ENCODE assay signal across 10 cellular contexts in the genomic region with DNA sequence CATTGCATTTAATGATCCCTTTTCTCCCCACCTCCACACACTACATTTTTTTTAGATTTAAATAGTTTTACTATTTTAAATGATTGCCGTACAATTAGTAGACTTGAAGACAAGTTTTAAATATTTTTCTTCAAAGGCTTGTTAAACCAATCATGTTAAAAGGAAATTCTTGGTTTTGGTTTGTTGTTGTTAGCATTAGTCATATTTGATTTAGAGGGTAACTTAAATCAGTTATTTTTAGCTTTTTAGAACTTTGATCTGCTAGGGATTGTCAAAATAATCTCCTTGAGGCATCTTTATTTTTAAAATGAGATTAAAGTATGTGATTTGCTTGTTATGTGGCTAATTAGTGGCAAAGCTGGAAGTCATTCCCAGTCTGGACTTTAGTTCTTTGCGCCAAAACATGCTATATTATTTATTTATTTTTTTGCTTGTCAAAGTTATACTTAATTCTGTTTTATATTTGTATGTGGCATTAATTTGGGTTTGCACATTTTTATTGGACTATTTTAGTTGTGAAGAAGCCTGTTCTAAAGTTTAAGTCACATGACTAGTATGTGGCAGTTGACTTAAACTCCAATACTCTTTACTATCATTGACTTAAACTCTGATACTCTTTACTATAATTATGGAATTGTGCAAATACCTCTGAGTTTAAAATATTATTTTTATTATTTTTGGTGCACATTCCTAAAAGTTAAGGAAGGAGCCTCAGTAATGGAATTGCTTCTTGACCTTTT. TPM values are rescaled to one million over a fixed set of nuclear protein-coding genes. Genes with fewer than 3 reads are reported as not detected.
DNase-seq lines count a peak whose midpoint lies in the region; ATAC-seq, FAIRE-seq and TF ChIP-seq lines count a peak whose summit lies in the region.
"Had no signal": no experiment of that assay in that cellular context is flagged by ENCODE, and none has a peak within 500 bp of the region (broad histone marks: within the 10 kb centered on the region; RNA-seq: fewer than 3 reads in every experiment).

No MANE protein-coding gene starts in this region.

- no peak for TF ChIP-seq CTCF in OCI-LY1 (IDR thresholded peaks at IDR 0.05; ENCODE audit: low read length)
- no peak for TF ChIP-seq CTCF in endodermal cell (conservative IDR thresholded peaks at IDR 0.05)
- no peak for TF ChIP-seq CTCF in pancreas (IDR thresholded peaks at IDR 0.05)
- no peak for TF ChIP-seq CTCF in mucosa of descending colon (IDR thresholded peaks at IDR 0.05)

- DNase-seq in EH (ENCODE audit: low read depth) = peak; percentile 75
- no peak for DNase-seq in endodermal cell
- DNase-seq in pancreas = no peak
- DNase-seq in T1000 (lab: John Stamatoyannopoulos, UW) = no peak
- no peak for DNase-seq in NCI-H2227 treated with DMSO at 0.1 percent for 48 hours (lab: John Stamatoyannopoulos, UW)
- DNase-seq in mucosa of descending colon = no peak
- DNase-seq: mesendoderm, NCI-H524 had no signal

- H3K27ac ChIP-seq in OCI-LY1 (ENCODE audit: low read depth, low read length, poor library complexity, severe bottlenecking) (no peak overlapping the region), endodermal cell (ENCODE audit: low read depth, low read length) (no peak overlapping the region), pancreas (no peak overlapping the region)

- no peaks in the 10 kb centered on the region for H3F3A ChIP-seq in OCI-LY1 (ENCODE audit: insufficient read depth, low read length)

- peak overlapping the region; percentile 91 for H3K4me2 ChIP-seq in OCI-LY1 (ENCODE audit: low read length)

- H3K9ac ChIP-seq in OCI-LY1 (ENCODE audit: low read length) (peak overlapping the region; percentile 93; the same call in 1 of the 2 replicates), endodermal cell (ENCODE audit: extremely low read depth, low read length, poor library complexity, severe bottlenecking) (no peak overlapping the region)

- no peak overlapping the region for H3K4me3 Mint-ChIP-seq in endodermal cell

- ATAC-seq in pancreas (no peak), GM18498 (IDR thresholded peaks at IDR 0.05; ENCODE audit: unreplicated experiment) (no peak), mucosa of descending colon (no peak)

- H4K20me1 ChIP-seq in OCI-LY1 (ENCODE audit: insufficient read depth, low read length) = no peaks in the 10 kb centered on the region

- H3K27ac Mint-ChIP-seq in endodermal cell = no peak overlapping the region

- FAIRE-seq in pancreas (lab: Jason Lieb, UNC) = peak; percentile 53

- H3K36me3 ChIP-seq in OCI-LY1 (ENCODE audit: insufficient read depth, low read length) (peaks cover 33% of the 10 kb centered on the region), endodermal cell (ENCODE audit: control insufficient read depth, insufficient read depth, low read length) (peaks cover 5% of the 10 kb centered on the region), pancreas (no peaks in the 10 kb centered on the region), mucosa of descending colon (ENCODE audit: low read depth) (no peaks in the 10 kb centered on the region)

- H3K4me3 ChIP-seq in OCI-LY1 (ENCODE audit: low read depth, low read length, poor library complexity, severe bottlenecking) = peak overlapping the region; percentile 94
- H3K4me3 ChIP-seq in endodermal cell (ENCODE audit: low read length) = peak overlapping the region; percentile 99
- peak overlapping the region in 3 of 4 donors; percentile 52 to 75 (median 68) for H3K4me3 ChIP-seq in pancreas
- H3K4me3 ChIP-seq in mucosa of descending colon = no peak overlapping the region

- no peaks in the 10 kb centered on the region for H3K9me3 ChIP-seq in OCI-LY1 (ENCODE audit: low read length)
- H3K9me3 ChIP-seq in endodermal cell (ENCODE audit: control insufficient read depth, low read length) = no peaks in the 10 kb centered on the region
- H3K9me3 ChIP-seq in pancreas = no peaks in the 10 kb centered on the region
- H3K9me3 ChIP-seq in mucosa of descending colon = no peaks in the 10 kb centered on the region

- no peaks in the 10 kb centered on the region for H3K9me2 ChIP-seq in OCI-LY1 (ENCODE audit: low read depth, low read length)

- 81% methylated on average over 2 of the region's 2 CpGs; no CpG with 5 or more reads in 1 of the 2 experiments for WGBS in endodermal cell (ENCODE audit: insufficient coverage in 1 of 2, insufficient read length in 1 of 2), 2 experiments
- 68 to 74% methylated on average over 2 of the region's 2 CpGs for WGBS in pancreas, 2 donors

- intact Hi-C loops in pancreas (cut with DNase I) (no loop called here), mucosa of descending colon (cut with DNase I, micrococcal nuclease) (no loop called here)

- peaks cover 31% of the 10 kb centered on the region for H3K4me1 Mint-ChIP-seq in endodermal cell

- H3K9me3 Mint-ChIP-seq in endodermal cell = no peaks in the 10 kb centered on the region

- H3K27me3 ChIP-seq in OCI-LY1 (ENCODE audit: insufficient read depth, low read length) (no peaks in the 10 kb centered on the region), endodermal cell (ENCODE audit: control insufficient read depth, insufficient read depth, low read length, poor library complexity, severe bottlenecking) (no peaks in the 10 kb centered on the region), pancreas (no peaks in the 10 kb centered on the region)

- peaks cover 8% of the 10 kb centered on the region for H3K36me3 Mint-ChIP-seq in endodermal cell (ENCODE audit: low read depth)

- peaks cover 27% of the 10 kb centered on the region for H3K79me2 ChIP-seq in OCI-LY1 (ENCODE audit: insufficient read depth, low read length)

- H3K4me1 ChIP-seq in OCI-LY1 (ENCODE audit: insufficient read depth, low read length, severe bottlenecking) (peaks cover 40% of the 10 kb centered on the region), endodermal cell (ENCODE audit: control insufficient read depth, insufficient read depth, low read length) (peaks cover 3% of the 10 kb centered on the region), pancreas (peaks cover 8 to 23% (median 23%) of the 10 kb centered on the region in 3 donors), mucosa of descending colon (ENCODE audit: low read depth) (peaks cover 38% of the 10 kb centered on the region)

- no peaks in the 10 kb centered on the region for H3K27me3 Mint-ChIP-seq in endodermal cell (ENCODE audit: insufficient read depth)

- H2AFZ ChIP-seq in OCI-LY1 (ENCODE audit: low read length) = no peak overlapping the region

RNA-seq across cellular contexts. Expression of gene ITGA1, which starts 14.7 kb away (rescaled TPM):
- total RNA-seq in endodermal cell (1 to 10 TPM in 1 of 2 donors, under 1 TPM in 1; 0.33 to 3.5 TPM), pancreas (10 to 100 TPM in 2 of 6 donors, 1 to 10 TPM in 4; 3.2 to 18.3 (median 6.5) TPM), mucosa of descending colon (100 to 1,000 TPM in 1 of 3 donors, 10 to 100 TPM in 2; 18.7 to 207 (median 42.0) TPM)
- polyA plus RNA-seq in endodermal cell (2013, experiment 1 of 2) = 2.6 TPM
- 3.4 TPM for polyA plus RNA-seq in endodermal cell (2013, experiment 2 of 2)
- 1 to 10 TPM; 1.9 to 4.3 TPM for polyA plus RNA-seq in pancreas

RNA-seq across cellular contexts. Expression of gene PELO, which starts 14.7 kb away (rescaled TPM):
- total RNA-seq in endodermal cell (10 to 100 TPM; 10.2 to 14.9 TPM), pancreas (10 to 100 TPM in 2 of 6 donors, 1 to 10 TPM in 4; 6.0 to 12.2 (median 8.2) TPM), mucosa of descending colon (10 to 100 TPM; 14.9 to 59.4 (median 17.9) TPM)
- polyA plus RNA-seq in endodermal cell (2013, experiment 1 of 2) = 10.6 TPM
- polyA plus RNA-seq in endodermal cell (2013, experiment 2 of 2) = 9.8 TPM
- 1 to 10 TPM; 2.0 to 7.3 TPM for polyA plus RNA-seq in pancreas
